In genomic region chr6:21064716-21065340, GRCh38 we compare ENCODE assay signal across 27 cellular contexts.
DNase-seq lines count a peak whose midpoint lies in the region; ATAC-seq, FAIRE-seq and TF ChIP-seq lines count a peak whose summit lies in the region.
"Had no signal": no experiment of that assay in that cellular context is flagged by ENCODE, and none has a peak within 500 bp of the region (broad histone marks: within the 10 kb centered on the region; RNA-seq: fewer than 3 reads in every experiment).

No MANE protein-coding gene starts in this region.

- no peak for ATAC-seq in HG03045 (IDR thresholded peaks at IDR 0.05; ENCODE audit: unreplicated experiment)
- ATAC-seq: A549; activated CD8-positive, alpha-beta memory T cell treated with anti-CD3 and anti-CD28 coated beads, Interleukin-2, amount 10 ng/mL, durations not matched to agents 7 days and 5 days; gastrocnemius medialis; upper lobe of right lung had no signal

- H3K4me3 ChIP-seq in cardiac fibroblast (replicated peaks in 1 of 2; ENCODE audit: low read depth in 2 of 2, low read length in 2 of 2) (no peak overlapping the region), kidney (ENCODE audit: low read length in 2 of 2) (no peak overlapping the region), spleen (no peak overlapping the region)
- H3K4me3 ChIP-seq: A549, BLaER1, gastrocnemius medialis, upper lobe of right lung had no signal

- 19 to 31% (median 27%) methylated on average over 1 of the region's 1 CpG for WGBS in spleen, 5 donors

- H3K9ac ChIP-seq in kidney (ENCODE audit: low read length in 2 of 2) = no peak overlapping the region
- H3K9ac ChIP-seq: BLaER1 had no signal

- H3K27ac ChIP-seq in kidney (ENCODE audit: low read depth in 2 of 2, low read length in 2 of 2) (no peak overlapping the region), spleen (no peak overlapping the region)
- H3K27ac ChIP-seq: A549, BLaER1, epithelial cell of prostate, gastrocnemius medialis, upper lobe of right lung had no signal

- DNase-seq in AG20443 (ENCODE audit: low spot score) (peak; percentile 11), RPMI7951 (ENCODE audit: low read depth) (peak; percentile 11), cardiac fibroblast (ENCODE audit: low read depth in 2 of 2) (peak; percentile 8 to 76), kidney (no peak), retina (no peak), spleen (no peak)
- no peak for DNase-seq in effector CD4-positive, alpha-beta T cell
- DNase-seq: activated CD4-positive, alpha-beta T cell treated with anti-CD3 and anti-CD28 coated beads for 48 hours; activated CD8-positive, alpha-beta memory T cell treated with anti-CD3 and anti-CD28 coated beads, Interleukin-2, amount 10 ng/mL, durations not matched to agents 7 days and 5 days; COR-L47; gastrocnemius medialis; GOT3; hippocampal formation; naive B cell; NCI-H1105 treated with DMSO at 0.1 percent for 48 hours; NCI-H2081; NCI-H345; NCI-H82; nucleus accumbens; stimulated activated CD4-positive, alpha-beta T cell treated with anti-CD3 and anti-CD28 coated beads, Interleukin-15, amount 100 ng/mL, for 24 hours; stimulated activated CD8-positive, alpha-beta memory T cell treated with anti-CD3 and anti-CD28 coated beads, Interleukin-4, amount 100 ng/mL, for 48 hours; upper lobe of right lung had no signal

- peak; percentile 32 for FAIRE-seq in kidney (lab: Jason Lieb, UNC)
- FAIRE-seq: A549, TTC549 had no signal

- intact Hi-C loops in kidney (cut with DNase I) = no loop called here
- intact Hi-C loops in spleen (cut with DNase I; ENCODE audit: low total_unique reads) = no loop called here

- no peaks in the 10 kb centered on the region for H3K36me3 ChIP-seq in kidney (ENCODE audit: control insufficient read depth in 1 of 2, insufficient read depth in 2 of 2, low read length in 2 of 2)
- peaks cover 0 to 16% (median 2%) of the 10 kb centered on the region in 6 donors for H3K36me3 ChIP-seq in spleen
- H3K36me3 ChIP-seq: gastrocnemius medialis, upper lobe of right lung had no signal

- TF ChIP-seq CTCF in cardiac fibroblast (IDR thresholded peaks at IDR 0.05; ENCODE audit: low read depth, low read length) = no peak
- no peak for TF ChIP-seq CTCF in kidney (IDR thresholded peaks at IDR 0.05; ENCODE audit: borderline replicate concordance, extremely low read depth, insufficient read depth)
- TF ChIP-seq CTCF in spleen (IDR thresholded peaks at IDR 0.05 in 8 of 11, conservative IDR thresholded peaks at IDR 0.05 in 3 of 11) = no peak

- no peaks in the 10 kb centered on the region for H3K27me3 ChIP-seq in spleen (replicated peaks in 1 of 7)
- H3K27me3 ChIP-seq: BLaER1, gastrocnemius medialis, upper lobe of right lung had no signal

- H3K4me1 ChIP-seq in kidney (ENCODE audit: control insufficient read depth in 1 of 2, insufficient read depth in 1 of 2, low read depth in 1 of 2, low read length in 2 of 2) = no peaks in the 10 kb centered on the region
- H3K4me1 ChIP-seq in spleen = no peaks in the 10 kb centered on the region
- H3K4me1 ChIP-seq: A549, BLaER1, gastrocnemius medialis, upper lobe of right lung had no signal

- H3K9me3 ChIP-seq in kidney (ENCODE audit: control insufficient read depth in 1 of 2, low read length in 2 of 2) (peaks cover 2 to 4% of the 10 kb centered on the region in 2 donors), spleen (peaks cover 0 to 11% (median 6%) of the 10 kb centered on the region in 8 donors)
- H3K9me3 ChIP-seq: A549, gastrocnemius medialis, upper lobe of right lung had no signal

- no peak for TF ChIP-seq POLR2A in spleen (IDR thresholded peaks at IDR 0.05)

Comparison
In these comparisons a context has a peak if more than half of its experiments do, and no peak if none do; other contexts are left out.
1. DNase-seq: peak in AG20443 (single experiment), RPMI7951 (single experiment) and cardiac fibroblast (2 of 2); none in kidney (single experiment), retina (single experiment), spleen (single experiment) and effector CD4-positive, alpha-beta T cell (single experiment).